ENCODE assay signal across 1 cellular context in the genomic region with DNA sequence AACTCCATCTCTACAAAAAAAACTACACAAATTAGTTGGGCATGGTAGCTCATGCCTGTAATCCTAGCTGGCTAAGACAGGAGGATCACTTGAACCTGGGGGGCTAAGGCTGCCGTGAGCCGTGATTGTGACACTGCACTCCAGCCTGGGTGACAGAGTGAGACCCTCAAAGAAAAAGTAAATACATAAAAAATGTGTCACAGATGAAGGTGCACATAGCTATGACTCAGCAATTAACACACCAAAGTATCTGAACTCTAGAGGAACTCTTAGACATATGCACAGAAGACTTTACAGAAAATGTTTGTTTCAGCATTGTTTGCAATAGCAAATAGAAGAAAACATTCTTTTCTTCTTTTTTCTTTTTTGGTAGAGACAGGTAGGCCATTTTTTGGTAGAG.
A peak's percentile ranks its signal among the peaks of the same experiment; 100 is the strongest.
TF ChIP-seq lines count a peak whose summit lies in the region.

No MANE protein-coding gene starts in this region.

TF ChIP-seq in GM12878, 131 proteins besides CTCF, POLR2A, EP300 and RAD21:
- TF ChIP-seq RB1 (IDR thresholded peaks at IDR 0.05; ENCODE audit: borderline replicate concordance): no peak
- TF ChIP-seq, protein P1, sequence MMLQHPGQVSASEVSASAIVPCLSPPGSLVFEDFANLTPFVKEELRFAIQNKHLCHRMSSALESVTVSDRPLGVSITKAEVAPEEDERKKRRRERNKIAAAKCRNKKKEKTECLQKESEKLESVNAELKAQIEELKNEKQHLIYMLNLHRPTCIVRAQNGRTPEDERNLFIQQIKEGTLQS (IDR thresholded peaks at IDR 0.05; ENCODE audit: borderline replicate concordance, extremely low read depth, low read depth, low read length): no peak
- TF ChIP-seq ZSCAN29 (IDR thresholded peaks at IDR 0.05): no peak
- 0 out of 2 replicates have a peak, but pooled peaks have one; percentile 35 for TF ChIP-seq BACH1 (IDR thresholded peaks at IDR 0.05; ENCODE audit: borderline replicate concordance)
- no peak for TF ChIP-seq YY1 (IDR thresholded peaks at IDR 0.05; ENCODE audit: low read depth, low read length)
- TF ChIP-seq FOXK2 (IDR thresholded peaks at IDR 0.05): no peak
